ENCODE assay signal across 11 cellular contexts in the genomic region with DNA sequence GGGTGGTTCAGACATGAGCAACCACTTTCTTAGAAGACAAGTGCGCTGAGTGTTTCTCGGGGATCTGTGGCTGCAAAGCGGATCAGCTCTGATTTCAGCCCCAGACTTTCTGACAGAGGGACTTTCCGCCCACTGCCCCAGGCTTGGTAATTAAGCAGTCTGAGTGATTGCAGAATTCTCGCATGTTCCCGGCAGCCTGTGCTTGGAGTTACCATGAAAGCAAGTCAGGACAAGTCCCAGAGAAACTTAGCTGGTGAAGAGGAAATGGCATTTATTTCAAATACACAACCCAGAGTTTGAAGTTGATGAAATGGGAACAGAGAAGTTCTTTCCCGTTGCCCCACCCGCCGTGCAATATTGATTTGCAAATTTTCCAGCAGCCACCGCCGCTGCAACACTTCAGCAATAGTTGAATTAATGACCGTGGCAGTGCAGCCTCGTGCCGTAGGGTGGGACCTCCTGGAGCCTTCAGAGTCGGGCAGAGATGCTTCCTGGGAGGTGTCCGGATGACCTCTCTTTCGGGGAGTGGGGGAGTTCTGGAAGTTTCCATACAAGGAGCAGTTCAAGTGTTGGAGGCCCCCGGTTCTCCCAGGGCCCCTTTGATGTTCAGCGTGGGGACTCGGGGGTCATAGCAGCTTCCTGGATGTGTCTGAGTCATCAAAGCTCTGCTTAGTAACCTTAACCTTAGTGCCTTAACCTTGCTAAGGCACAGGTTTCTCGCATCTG.
DNase-seq lines count a peak whose midpoint lies in the region; TF ChIP-seq lines count a peak whose summit lies in the region.
"Had no signal": no experiment of that assay in that cellular context is flagged by ENCODE, and none has a peak within 500 bp of the region (broad histone marks: within the 10 kb centered on the region; RNA-seq: fewer than 3 reads in every experiment).

No MANE protein-coding gene starts in this region.

- intact Hi-C loops in activated CD4-positive, alpha-beta memory T cell treated with anti-CD3 and anti-CD28 coated beads for 36 hours (cut with micrococcal nuclease), result no loop called here

- H3K4me1 ChIP-seq in neuronal stem cell (ENCODE audit: control insufficient read depth in 2 of 2, insufficient read depth in 1 of 2, low read depth in 1 of 2, low read length in 2 of 2), result peaks cover 24 to 30% of the 10 kb centered on the region in 2 donors

- no peak overlapping the region for H3K4me3 Mint-ChIP-seq in activated CD4-positive, alpha-beta memory T cell treated with anti-CD3 and anti-CD28 coated beads for 36 hours
- H3K4me3 Mint-ChIP-seq: natural killer cell; T-helper 1 cell treated with Interleukin-12 subunit alpha and Interleukin-12 subunit beta and Interleukin-4 antibody, amounts not matched to agents 30 μg/mL and 1 μg/mL, for 36 hours had no signal

- peak overlapping the region; percentile 3 for H3K4me3 ChIP-seq in epithelial cell of esophagus (ENCODE audit: low read length)
- no peak overlapping the region for H3K4me3 ChIP-seq in neuronal stem cell (ENCODE audit: low read length in 2 of 2)

- H2AK5ac ChIP-seq in neuronal stem cell (ENCODE audit: low read depth, low read length), result no peak overlapping the region

- no peaks in the 10 kb centered on the region for H3K27me3 ChIP-seq in neuronal stem cell (ENCODE audit: control insufficient read depth in 3 of 3, insufficient read depth in 3 of 3, low read depth in 1 of 3, low read length in 3 of 3)

- no CpG with 5 or more reads among the region's 21 CpGs for WGBS in neuronal stem cell (ENCODE audit: extremely low coverage in 2 of 2, insufficient read length in 2 of 2, insufficient replicate concordance in 1 of 2), 2 donors

- H2AFZ ChIP-seq in neuronal stem cell (ENCODE audit: low read length), result peak overlapping the region; percentile 53

- H3K36me3 ChIP-seq in neuronal stem cell (replicated peaks in 1 of 2; ENCODE audit: control insufficient read depth in 2 of 2, insufficient read depth in 2 of 2, low read length in 2 of 2), result peaks cover 0 to 28% of the 10 kb centered on the region in 2 donors

- H2BK5ac ChIP-seq in neuronal stem cell (ENCODE audit: low read length), result no peak overlapping the region

- peaks cover 1% of the 10 kb centered on the region for H3K79me1 ChIP-seq in neuronal stem cell (ENCODE audit: low read depth, low read length)

- TF ChIP-seq CTCF in epithelial cell of esophagus (IDR thresholded peaks at IDR 0.05; ENCODE audit: insufficient read depth, low read depth, low read length, missing control alignments), result no peak

- no peak overlapping the region for H3K27ac ChIP-seq in neuronal stem cell (replicated peaks; ENCODE audit: low read length)

- H4K91ac ChIP-seq in neuronal stem cell (ENCODE audit: low read depth, low read length, poor library complexity), result no peak overlapping the region

- H2BK120ac ChIP-seq in neuronal stem cell (ENCODE audit: low read depth, low read length), result no peak overlapping the region

- CTCF ChIA-PET in activated CD4-positive, alpha-beta memory T cell treated with anti-CD3 and anti-CD28 coated beads for 36 hours (lab: Charles Lee), result no interaction called here

- peak overlapping the region; percentile 50 for H3K18ac ChIP-seq in neuronal stem cell (ENCODE audit: low read length)

- H2BK15ac ChIP-seq in neuronal stem cell (ENCODE audit: low read length), result no peak overlapping the region

- no peaks in the 10 kb centered on the region for H3K36me3 Mint-ChIP-seq in activated CD4-positive, alpha-beta memory T cell treated with anti-CD3 and anti-CD28 coated beads for 36 hours
- H3K36me3 Mint-ChIP-seq: natural killer cell had no signal

- H4K8ac ChIP-seq in neuronal stem cell (ENCODE audit: low read depth, low read length), result no peak overlapping the region

- H3K27ac Mint-ChIP-seq in activated CD4-positive, alpha-beta memory T cell treated with anti-CD3 and anti-CD28 coated beads for 36 hours, result no peak overlapping the region
- H3K27ac Mint-ChIP-seq: natural killer cell; T-helper 1 cell treated with Interleukin-12 subunit alpha and Interleukin-12 subunit beta and Interleukin-4 antibody, amounts not matched to agents 30 μg/mL and 1 μg/mL, for 36 hours had no signal

- H3K27me3 Mint-ChIP-seq in activated CD4-positive, alpha-beta memory T cell treated with anti-CD3 and anti-CD28 coated beads for 36 hours, result peaks cover 9% of the 10 kb centered on the region

- H3K4ac ChIP-seq in neuronal stem cell (ENCODE audit: low read length), result no peak overlapping the region

- no peaks in the 10 kb centered on the region for H3K9me3 ChIP-seq in neuronal stem cell (replicated peaks in 1 of 2; ENCODE audit: control insufficient read depth in 2 of 2, insufficient read depth in 1 of 2, low read depth in 1 of 2, low read length in 2 of 2)

- no peaks in the 10 kb centered on the region for H3K4me1 Mint-ChIP-seq in activated CD4-positive, alpha-beta memory T cell treated with anti-CD3 and anti-CD28 coated beads for 36 hours (ENCODE audit: low read depth)
- H3K4me1 Mint-ChIP-seq: natural killer cell had no signal

- H3K14ac ChIP-seq in neuronal stem cell (ENCODE audit: low read length), result no peak overlapping the region

- H3K9me3 Mint-ChIP-seq in activated CD4-positive, alpha-beta memory T cell treated with anti-CD3 and anti-CD28 coated beads for 36 hours, result no peaks in the 10 kb centered on the region
- H3K9me3 Mint-ChIP-seq: natural killer cell; T-helper 1 cell treated with Interleukin-12 subunit alpha and Interleukin-12 subunit beta and Interleukin-4 antibody, amounts not matched to agents 30 μg/mL and 1 μg/mL, for 36 hours had no signal

- no peak overlapping the region for H3K23ac ChIP-seq in neuronal stem cell (ENCODE audit: low read depth, low read length, poor library complexity)

- peak; percentile 55 for DNase-seq in GM03348 (ENCODE audit: low spot score)
- peak; percentile 37 for DNase-seq in MV-4-11 (lab: John Stamatoyannopoulos, UW)
- DNase-seq in epithelial cell of esophagus (ENCODE audit: low read depth), result peak; percentile 99
- DNase-seq in neuronal stem cell (ENCODE audit: low spot score), result no peak
- no peak for DNase-seq in activated CD4-positive, alpha-beta memory T cell treated with anti-CD3 and anti-CD28 coated beads for 36 hours
- no peak for DNase-seq in occipital lobe (lab: John Stamatoyannopoulos, UW)
- DNase-seq in SK-N-DZ (ENCODE audit: low spot score), result no peak
- no peak for DNase-seq in effector CD8-positive, alpha-beta T cell (lab: John Stamatoyannopoulos, UW)
- DNase-seq: activated gamma-delta T cell, natural killer cell had no signal

- no peak overlapping the region for H2BK12ac ChIP-seq in neuronal stem cell (ENCODE audit: low read length)

- no peak overlapping the region for H3K4me2 ChIP-seq in neuronal stem cell (ENCODE audit: insufficient read depth, low read length, poor library complexity, severe bottlenecking)

- H3K9ac ChIP-seq in neuronal stem cell (ENCODE audit: low read depth, low read length, poor library complexity), result no peak overlapping the region

- POLR2A ChIA-PET in activated CD4-positive, alpha-beta memory T cell treated with anti-CD3 and anti-CD28 coated beads for 36 hours (lab: Charles Lee), result no interaction called here

Comparison
In these comparisons a context has a peak if more than half of its experiments do, and no peak if none do; other contexts are left out.
1. DNase-seq: peak in GM03348 (single experiment), MV-4-11 (single experiment) and epithelial cell of esophagus (single experiment); none in neuronal stem cell (single experiment), activated CD4-positive, alpha-beta memory T cell treated with anti-CD3 and anti-CD28 coated beads for 36 hours (single experiment), occipital lobe (single experiment), SK-N-DZ (single experiment) and effector CD8-positive, alpha-beta T cell (single experiment).